ENCODE assay signal across 18 cellular contexts in the genomic region with DNA sequence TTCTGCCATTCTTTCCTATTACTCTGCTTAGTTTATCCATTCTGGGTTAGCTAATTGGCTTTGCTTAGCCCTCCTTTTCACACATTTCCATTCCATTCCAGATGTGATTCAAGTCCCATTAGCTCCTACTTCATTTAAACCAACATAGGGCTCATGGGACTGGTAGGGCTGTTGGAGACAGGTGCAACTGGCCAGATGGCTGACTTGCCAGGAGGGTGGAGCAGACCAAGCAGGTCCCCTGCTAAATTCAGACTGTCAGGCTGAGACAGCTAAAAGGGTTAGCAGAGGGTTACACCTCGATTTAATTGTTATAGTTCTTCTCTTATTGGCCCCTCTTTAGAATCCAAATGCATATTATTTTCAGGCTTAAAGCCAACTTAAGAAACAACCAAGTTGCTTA.
DNase-seq lines count a peak whose midpoint lies in the region; ATAC-seq and TF ChIP-seq lines count a peak whose summit lies in the region.
"Had no signal": no experiment of that assay in that cellular context is flagged by ENCODE, and none has a peak within 500 bp of the region (broad histone marks: within the 10 kb centered on the region; RNA-seq: fewer than 3 reads in every experiment).

No MANE protein-coding gene starts in this region.

- H3K27me3 ChIP-seq in BE2C, result no peaks in the 10 kb centered on the region
- no peaks in the 10 kb centered on the region for H3K27me3 ChIP-seq in left lung

- H3K4me3 ChIP-seq in BE2C (ENCODE audit: low read depth, low read length) (no peak overlapping the region), left lung (no peak overlapping the region)

- DNase-seq in BE2C (peak; percentile 15), NCI-H1105 treated with DMSO at 0.1 percent for 48 hours (lab: John Stamatoyannopoulos, UW) (peak; percentile 80), NCI-H524 treated with DMSO at 0.1 percent for 48 hours (lab: John Stamatoyannopoulos, UW) (peak; percentile 96), memory B cell (ENCODE audit: low spot score in 2 of 2) (no peak), left lung (no peak), kidney tubule cell (ENCODE audit: low spot score) (no peak)
- DNase-seq: H9, NCI-H1417 treated with DMSO at 0.1 percent for 48 hours, NCI-H2107, NCI-H446, NCI-H774, SHP77, SK-N-SH, T-helper 1 cell had no signal

- TF ChIP-seq CTCF in BE2C (IDR thresholded peaks at IDR 0.05; ENCODE audit: low read depth, low read length) (no peak), left lung (IDR thresholded peaks at IDR 0.05) (no peak)

- no peaks in the 10 kb centered on the region for H3K36me3 Mint-ChIP-seq in memory B cell

- no peak overlapping the region for H3K27ac ChIP-seq in left lung
- H3K27ac ChIP-seq: C4-2B, HL-60 had no signal

- H3K9me3 ChIP-seq in BE2C, result no peaks in the 10 kb centered on the region
- H3K9me3 ChIP-seq in left lung, result no peaks in the 10 kb centered on the region
- H3K9me3 ChIP-seq: SK-N-SH had no signal

- H3K9me3 Mint-ChIP-seq in memory B cell, result no peaks in the 10 kb centered on the region
- H3K9me3 Mint-ChIP-seq: H9 had no signal

- no peaks in the 10 kb centered on the region for H3K27me3 Mint-ChIP-seq in memory B cell
- H3K27me3 Mint-ChIP-seq: IgD-negative memory B cell had no signal

- peak overlapping the region; percentile 33 for H3K27ac Mint-ChIP-seq in memory B cell
- H3K27ac Mint-ChIP-seq: H9, IgD-negative memory B cell had no signal

- H3K36me3 ChIP-seq in BE2C (no peaks in the 10 kb centered on the region), left lung (no peaks in the 10 kb centered on the region)

- H3K4me1 ChIP-seq in BE2C, result peaks cover 13% of the 10 kb centered on the region
- peaks cover 0 to 5% of the 10 kb centered on the region in 2 donors for H3K4me1 ChIP-seq in left lung

- intact Hi-C loops in left lung (cut with DNase I), result no loop called here

- ATAC-seq in memory B cell (ENCODE audit: low read depth) (no peak), left lung (no peak), HG03565 (IDR thresholded peaks at IDR 0.05; ENCODE audit: unreplicated experiment) (no peak)

- H3K4me1 Mint-ChIP-seq in memory B cell, result peaks cover 4% of the 10 kb centered on the region

- H3K4me3 Mint-ChIP-seq in memory B cell, result no peak overlapping the region
- H3K4me3 Mint-ChIP-seq: H9, IgD-negative memory B cell had no signal

Comparison
In these comparisons a context has a peak if more than half of its experiments do, and no peak if none do; other contexts are left out.
1. DNase-seq: peak in BE2C (single experiment), NCI-H1105 treated with DMSO at 0.1 percent for 48 hours (single experiment) and NCI-H524 treated with DMSO at 0.1 percent for 48 hours (single experiment); none in memory B cell (0 of 2), left lung (0 of 2) and kidney tubule cell (single experiment).